ENCODE assay signal across 11 cellular contexts in the genomic region with DNA sequence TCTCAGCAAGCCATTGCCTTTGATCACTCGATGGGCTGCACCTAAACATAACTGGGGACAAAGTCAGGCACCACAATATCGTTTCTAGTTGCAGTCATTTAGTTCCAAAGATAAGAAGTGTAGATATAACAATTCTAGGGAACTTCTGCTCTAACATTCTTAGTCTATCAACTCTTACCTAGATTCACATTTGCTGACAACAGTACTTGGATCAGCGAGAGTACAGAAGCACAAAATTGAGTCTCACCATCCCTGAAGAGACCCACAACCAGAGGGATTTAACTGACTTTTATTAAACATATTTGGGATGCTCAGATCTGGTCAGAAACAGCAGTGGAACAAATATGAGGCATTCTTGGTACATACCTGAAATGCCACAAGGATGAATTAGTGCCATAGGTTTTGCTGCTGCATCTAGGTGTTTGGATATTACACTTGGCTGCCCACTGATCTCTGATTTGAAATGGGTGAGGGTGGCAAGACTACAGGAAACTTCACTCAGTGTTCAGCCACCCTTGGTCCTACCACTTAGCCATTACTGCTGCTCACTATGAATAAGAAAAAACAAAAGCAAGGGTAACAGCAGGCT. TPM values are rescaled to one million over a fixed set of nuclear protein-coding genes. Genes with fewer than 3 reads are reported as not detected.
DNase-seq lines count a peak whose midpoint lies in the region; ATAC-seq and TF ChIP-seq lines count a peak whose summit lies in the region.
"Had no signal": no experiment of that assay in that cellular context is flagged by ENCODE, and none has a peak within 500 bp of the region (broad histone marks: within the 10 kb centered on the region; RNA-seq: fewer than 3 reads in every experiment).

No MANE protein-coding gene starts in this region.

- H3K27me3 Mint-ChIP-seq in activated CD8-positive, alpha-beta T cell treated with anti-CD3 and anti-CD28 coated beads, Interleukin-2, amount 10 ng/mL, durations not matched to agents 7 days and 5 days (ENCODE audit: low read depth) = no peaks in the 10 kb centered on the region

- H2AFZ ChIP-seq in osteoblast (ENCODE audit: low read length) (no peak overlapping the region), smooth muscle cell (ENCODE audit: low read depth) (no peak overlapping the region)

- peak overlapping the region; percentile 99 for H3K27ac Mint-ChIP-seq in activated CD8-positive, alpha-beta T cell treated with anti-CD3 and anti-CD28 coated beads, Interleukin-2, amount 10 ng/mL, durations not matched to agents 7 days and 5 days

- H3K27me3 ChIP-seq in osteoblast (ENCODE audit: insufficient read depth, low read length) (peaks cover 3% of the 10 kb centered on the region), smooth muscle cell (ENCODE audit: low read depth) (no peaks in the 10 kb centered on the region)

- CTCF ChIA-PET in activated CD8-positive, alpha-beta T cell treated with anti-CD3 and anti-CD28 coated beads, Interleukin-2, amount 10 ng/mL, durations not matched to agents 7 days and 5 days (lab: Charles Lee) = interaction anchor here (0.7 to 5.7 kb wide), 3 partner anchors 18 to 31 kb away, joined by 3 to 46 read pairs (median 5); partner anchors contain the start of gene HUWE1

- H3K4me2 ChIP-seq in osteoblast (ENCODE audit: insufficient read depth, low read length) = peak overlapping the region; percentile 65
- no peak overlapping the region for H3K4me2 ChIP-seq in smooth muscle cell

- no peaks in the 10 kb centered on the region for H3F3A ChIP-seq in smooth muscle cell (ENCODE audit: low read depth)

- H3K4me3 Mint-ChIP-seq in activated CD8-positive, alpha-beta T cell treated with anti-CD3 and anti-CD28 coated beads, Interleukin-2, amount 10 ng/mL, durations not matched to agents 7 days and 5 days = peak overlapping the region; percentile 79

- no peak for DNase-seq in activated CD8-positive, alpha-beta T cell treated with anti-CD3 and anti-CD28 coated beads, Interleukin-2, amount 10 ng/mL, durations not matched to agents 7 days and 5 days
- no peak for DNase-seq in osteoblast (ENCODE audit: insufficient read length, low spot score, missing footprints)
- no peak for DNase-seq in smooth muscle cell (lab: John Stamatoyannopoulos, UW; ENCODE audit: unreplicated experiment)
- no peak for DNase-seq in NCI-H146 treated with DMSO at 0.1 percent for 48 hours (lab: John Stamatoyannopoulos, UW; ENCODE audit: unreplicated experiment)
- DNase-seq in HuH-7.5 (ENCODE audit: low spot score) = no peak
- DNase-seq: DMS 273 treated with DMSO at 0.1 percent for 48 hours, NCI-H2107 had no signal

- H3K79me2 ChIP-seq in osteoblast (ENCODE audit: insufficient read depth, low read length) (no peaks in the 10 kb centered on the region), smooth muscle cell (ENCODE audit: low read depth) (no peaks in the 10 kb centered on the region)

- H3K9ac ChIP-seq in smooth muscle cell (ENCODE audit: low read depth) = no peak overlapping the region

- H4K20me1 ChIP-seq in osteoblast (ENCODE audit: insufficient read depth, low read length) (no peaks in the 10 kb centered on the region), smooth muscle cell (ENCODE audit: low read depth) (no peaks in the 10 kb centered on the region)

- TF ChIP-seq CTCF in GM12875 (IDR thresholded peaks at IDR 0.05; ENCODE audit: borderline replicate concordance, insufficient read depth, low read depth, low read length) = no peak
- no peak for TF ChIP-seq CTCF in osteoblast (IDR thresholded peaks at IDR 0.05; ENCODE audit: extremely low read depth, low read depth, low read length)
- no peak for TF ChIP-seq CTCF in smooth muscle cell (IDR thresholded peaks at IDR 0.05; ENCODE audit: borderline replicate concordance, insufficient read depth, poor library complexity, severe bottlenecking)

- 53% methylated on average over 3 of the region's 3 CpGs for WGBS in smooth muscle cell (ENCODE audit: low lambda C conversion rate)

- H3K4me3 ChIP-seq in GM12875 (ENCODE audit: low read depth, low read length) (peak overlapping the region; percentile 52), osteoblast (ENCODE audit: insufficient read depth, low read length) (no peak overlapping the region), smooth muscle cell (no peak overlapping the region)

- peaks cover 51% of the 10 kb centered on the region for H3K4me1 Mint-ChIP-seq in activated CD8-positive, alpha-beta T cell treated with anti-CD3 and anti-CD28 coated beads, Interleukin-2, amount 10 ng/mL, durations not matched to agents 7 days and 5 days (ENCODE audit: low read depth)

- POLR2A ChIA-PET in activated CD8-positive, alpha-beta T cell treated with anti-CD3 and anti-CD28 coated beads, Interleukin-2, amount 10 ng/mL, durations not matched to agents 7 days and 5 days (lab: Charles Lee) = interaction anchor here (0.9 to 6.4 kb wide), 11 partner anchors 9 to 924 kb away, joined by 3 to 317 read pairs (median 6); partner anchors contain the start of genes HUWE1 and PHF8

- H3K36me3 Mint-ChIP-seq in activated CD8-positive, alpha-beta T cell treated with anti-CD3 and anti-CD28 coated beads, Interleukin-2, amount 10 ng/mL, durations not matched to agents 7 days and 5 days (ENCODE audit: low read depth) = peaks cover 20% of the 10 kb centered on the region

- ATAC-seq in HG03342 (IDR thresholded peaks at IDR 0.05; ENCODE audit: unreplicated experiment) = peak; percentile 1
- ATAC-seq in activated CD8-positive, alpha-beta T cell treated with anti-CD3 and anti-CD28 coated beads, Interleukin-2, amount 10 ng/mL, durations not matched to agents 7 days and 5 days = no peak
- no peak for ATAC-seq in GM19035 (IDR thresholded peaks at IDR 0.05; ENCODE audit: unreplicated experiment)
- ATAC-seq: left lobe of liver had no signal

- no peaks in the 10 kb centered on the region for H3K9me3 ChIP-seq in osteoblast (ENCODE audit: low read depth, low read length)
- H3K9me3 ChIP-seq in smooth muscle cell (replicated peaks; ENCODE audit: low read depth) = no peaks in the 10 kb centered on the region

- H3K36me3 ChIP-seq in osteoblast (ENCODE audit: insufficient read depth, low read length) = no peaks in the 10 kb centered on the region
- no peaks in the 10 kb centered on the region for H3K36me3 ChIP-seq in smooth muscle cell (ENCODE audit: low read depth)

- no peaks in the 10 kb centered on the region for H3K9me3 Mint-ChIP-seq in activated CD8-positive, alpha-beta T cell treated with anti-CD3 and anti-CD28 coated beads, Interleukin-2, amount 10 ng/mL, durations not matched to agents 7 days and 5 days (ENCODE audit: insufficient read depth)

- H3K27ac ChIP-seq in osteoblast (ENCODE audit: low read depth, low read length) (no peak overlapping the region), smooth muscle cell (ENCODE audit: low read depth) (no peak overlapping the region)

- peaks cover 14% of the 10 kb centered on the region for H3K4me1 ChIP-seq in osteoblast (ENCODE audit: insufficient read depth, low read length)
- H3K4me1 ChIP-seq in smooth muscle cell (ENCODE audit: low read depth) = no peaks in the 10 kb centered on the region

RNA-seq across cellular contexts. Expression of gene HUWE1, which starts 28.9 kb away (rescaled TPM):
- total RNA-seq in activated CD8-positive, alpha-beta T cell treated with anti-CD3 and anti-CD28 coated beads, Interleukin-2, amount 10 ng/mL, durations not matched to agents 7 days and 5 days = 100 to 1,000 TPM; 223 to 231 TPM
- 108 and 116 TPM in 2 replicates for total RNA-seq in osteoblast
- 102 and 122 TPM in 2 replicates for total RNA-seq in smooth muscle cell
- 29.4 and 31.9 TPM in 2 replicates for polyA plus RNA-seq in smooth muscle cell
